In genomic region chr17:12020595-12021590, GRCh38 we compare ENCODE assay signal across 8 cellular contexts. TPM values are rescaled to one million over a fixed set of nuclear protein-coding genes. Genes with fewer than 3 reads are reported as not detected.
A peak's percentile ranks its signal among the peaks of the same experiment; 100 is the strongest.
DNase-seq lines count a peak whose midpoint lies in the region; ATAC-seq and TF ChIP-seq lines count a peak whose summit lies in the region.

TSS of gene MAP2K4 (plus strand) at chr17:12020877. CDS start at chr17:12020887, 10 bp downstream.

- H3K27ac ChIP-seq in OCI-LY1 (ENCODE audit: low read depth, low read length, poor library complexity, severe bottlenecking), result no peak within 1 kb of the TSS
- H3K27ac ChIP-seq in epithelial cell of prostate, result peak within 1 kb of the TSS; percentile 70

- no peaks in the 10 kb centered on the region for H3K9me2 ChIP-seq in OCI-LY1 (ENCODE audit: low read depth, low read length)

- H3K4me1 ChIP-seq in OCI-LY1 (ENCODE audit: insufficient read depth, low read length, severe bottlenecking), result peaks cover 21% of the 10 kb centered on the region

- H3K9me3 ChIP-seq in OCI-LY1 (ENCODE audit: low read length), result no peaks in the 10 kb centered on the region

- peaks cover 8% of the 10 kb centered on the region; the same call in 1 of the 2 replicates for H4K20me1 ChIP-seq in OCI-LY1 (ENCODE audit: insufficient read depth, low read length)

- no peaks in the 10 kb centered on the region for H3F3A ChIP-seq in OCI-LY1 (ENCODE audit: insufficient read depth, low read length)

- peak; percentile 94 for ATAC-seq in GM19468 (IDR thresholded peaks at IDR 0.05; ENCODE audit: extremely low read depth, unreplicated experiment)

- H3K9ac ChIP-seq in OCI-LY1 (ENCODE audit: low read length), result peak within 1 kb of the TSS; percentile 71

- H2AFZ ChIP-seq in OCI-LY1 (ENCODE audit: low read length), result no peak within 1 kb of the TSS

- peak within 1 kb of the TSS; percentile 71 for H3K4me3 ChIP-seq in OCI-LY1 (ENCODE audit: low read depth, low read length, poor library complexity, severe bottlenecking)

- DNase-seq in COR-L47 (lab: John Stamatoyannopoulos, UW), result peak; percentile 48
- peak; percentile 45 for DNase-seq in HS-5 (ENCODE audit: low read depth)
- DNase-seq in activated T-cell treated with anti-CD3 and anti-CD28 coated beads for 24 hours (ENCODE audit: low read depth), result peak; percentile 93
- peak; percentile 27 for DNase-seq in epithelial cell of prostate (ENCODE audit: low read depth, low spot score)
- DNase-seq in mucosa of gallbladder (ENCODE audit: low spot score), result peak; percentile 93
- DNase-seq in stimulated activated CD8-positive, alpha-beta memory T cell treated with anti-CD3 and anti-CD28 coated beads, Interleukin-4, amount 100 ng/mL, for 24 hours (ENCODE audit: low read depth), result peak; percentile 90

- H3K79me2 ChIP-seq in OCI-LY1 (ENCODE audit: insufficient read depth, low read length), result peaks cover 40% of the 10 kb centered on the region

- TF ChIP-seq CTCF in OCI-LY1 (IDR thresholded peaks at IDR 0.05; ENCODE audit: low read length), result no peak

- no peaks in the 10 kb centered on the region for H3K36me3 ChIP-seq in OCI-LY1 (ENCODE audit: insufficient read depth, low read length)

- peak within 1 kb of the TSS; percentile 91 for H3K4me2 ChIP-seq in OCI-LY1 (ENCODE audit: low read length)

- H3K27me3 ChIP-seq in OCI-LY1 (ENCODE audit: insufficient read depth, low read length), result no peaks in the 10 kb centered on the region

RNA-seq across cellular contexts. Expression of gene MAP2K4, which starts in this region (rescaled TPM):
- 27.9 TPM for total RNA-seq in mucosa of gallbladder

Comparison
In these comparisons a context has a peak if more than half of its experiments do, and no peak if none do; other contexts are left out.
1. DNase-seq: peak in every context shown above with its lines; median percentile 93 in activated T-cell treated with anti-CD3 and anti-CD28 coated beads for 24 hours; 93 in mucosa of gallbladder; 90 in stimulated activated CD8-positive, alpha-beta memory T cell treated with anti-CD3 and anti-CD28 coated beads, Interleukin-4, amount 100 ng/mL, for 24 hours; 48 in COR-L47; 45 in HS-5; 27 in epithelial cell of prostate.